8 cellular contexts compared by ENCODE assay signal in the genomic region with DNA sequence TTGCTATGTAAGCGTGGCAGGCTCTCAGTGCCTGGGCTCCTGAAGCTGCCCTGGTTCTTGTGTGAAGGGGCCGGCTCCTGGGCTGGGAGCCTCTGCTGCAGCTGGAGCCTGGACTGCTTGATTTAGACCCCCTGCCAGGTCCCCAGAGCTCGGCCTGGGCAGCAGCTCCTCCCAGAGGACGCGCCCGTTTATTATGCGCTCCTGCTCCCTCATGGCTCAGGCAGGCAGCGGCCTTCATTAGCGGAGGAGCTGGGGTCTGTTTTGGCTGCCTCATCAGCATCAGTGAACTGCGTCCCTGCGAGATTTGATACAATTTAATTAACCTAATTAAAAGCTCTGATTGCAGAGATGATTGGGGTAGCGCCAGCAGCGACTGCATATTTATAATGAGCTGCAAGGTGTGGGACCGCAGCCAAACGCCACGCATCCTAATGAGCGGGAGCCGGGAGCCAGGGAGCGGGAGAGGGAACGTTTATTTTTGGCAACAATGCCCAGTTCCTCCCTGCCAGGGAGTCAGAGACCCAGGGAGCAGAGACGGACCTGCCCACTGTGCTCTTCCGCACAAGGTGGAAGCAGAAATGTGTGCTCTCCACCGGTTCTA. TPM values are rescaled to one million over a fixed set of nuclear protein-coding genes. Genes with fewer than 3 reads are reported as not detected.
DNase-seq lines count a peak whose midpoint lies in the region; ATAC-seq and TF ChIP-seq lines count a peak whose summit lies in the region.

No MANE protein-coding gene starts in this region.

- H3K9me3 ChIP-seq in left ventricle myocardium inferior (replicated peaks) = no peaks in the 10 kb centered on the region
- no peaks in the 10 kb centered on the region for H3K9me3 ChIP-seq in suprapubic skin

- H3K36me3 ChIP-seq in left ventricle myocardium inferior (peaks cover 21% of the 10 kb centered on the region), suprapubic skin (peaks cover 14% of the 10 kb centered on the region)

- no peak for DNase-seq in activated T-cell treated with anti-CD3 and anti-CD28 coated beads, Interleukin-2, amount 50 U/mL, for 4 hours
- no peak for DNase-seq in activated T-cell treated with anti-CD3 and anti-CD28 coated beads, Interleukin-2, amount 50 U/mL, for 1 hour
- peak; percentile 77 for DNase-seq in SK-N-DZ (ENCODE audit: low spot score)
- DNase-seq in left ventricle myocardium inferior = no peak
- no peak for DNase-seq in suprapubic skin (ENCODE audit: low spot score in 2 of 2)
- DNase-seq in HuH-7.5 (ENCODE audit: low spot score) = no peak
- no peak for DNase-seq in NCI-H226

- H3K4me1 ChIP-seq in left ventricle myocardium inferior (peaks cover 34% of the 10 kb centered on the region), suprapubic skin (peaks cover 64% of the 10 kb centered on the region)

- peak overlapping the region; percentile 79 for H3K27ac ChIP-seq in left ventricle myocardium inferior (replicated peaks)
- peak overlapping the region; percentile 40 for H3K27ac ChIP-seq in suprapubic skin

- no peak for TF ChIP-seq EP300 in suprapubic skin (IDR thresholded peaks at IDR 0.05)

- intact Hi-C loops in left ventricle myocardium inferior (cut with micrococcal nuclease) = no loop called here

- H3K4me3 ChIP-seq in left ventricle myocardium inferior (peak overlapping the region; percentile 29), suprapubic skin (no peak overlapping the region)

- H3K4me3 Mint-ChIP-seq in activated T-cell treated with anti-CD3 and anti-CD28 coated beads, Interleukin-2, amount 50 U/mL, for 4 hours = peak overlapping the region; percentile 64

- 25% methylated on average over 16 of the region's 23 CpGs for WGBS in suprapubic skin

- H3K27me3 Mint-ChIP-seq in activated T-cell treated with anti-CD3 and anti-CD28 coated beads, Interleukin-2, amount 50 U/mL, for 4 hours (ENCODE audit: low read depth) = peaks cover 2% of the 10 kb centered on the region

- peaks cover 52% of the 10 kb centered on the region for H3K4me1 Mint-ChIP-seq in activated T-cell treated with anti-CD3 and anti-CD28 coated beads, Interleukin-2, amount 50 U/mL, for 4 hours (ENCODE audit: low read depth)

- H3K36me3 Mint-ChIP-seq in activated T-cell treated with anti-CD3 and anti-CD28 coated beads, Interleukin-2, amount 50 U/mL, for 4 hours (ENCODE audit: insufficient read depth) = peaks cover 9% of the 10 kb centered on the region

- no peaks in the 10 kb centered on the region for H3K9me3 Mint-ChIP-seq in activated T-cell treated with anti-CD3 and anti-CD28 coated beads, Interleukin-2, amount 50 U/mL, for 4 hours

- ATAC-seq in activated T-cell treated with anti-CD3 and anti-CD28 coated beads, Interleukin-2, amount 50 U/mL, for 4 hours = no peak
- ATAC-seq in GM19328 (IDR thresholded peaks at IDR 0.05; ENCODE audit: unreplicated experiment) = no peak

- TF ChIP-seq CTCF in left ventricle myocardium inferior (IDR thresholded peaks at IDR 0.05; ENCODE audit: borderline replicate concordance) (no peak), suprapubic skin (IDR thresholded peaks at IDR 0.05) (no peak)

- no peaks in the 10 kb centered on the region for H3K27me3 ChIP-seq in left ventricle myocardium inferior (ENCODE audit: low read depth)
- no peaks in the 10 kb centered on the region for H3K27me3 ChIP-seq in suprapubic skin

- TF ChIP-seq POLR2A in suprapubic skin (IDR thresholded peaks at IDR 0.05) = no peak

RNA-seq across cellular contexts. Expression of gene UTP11, which starts 16.6 kb away (rescaled TPM):
- total RNA-seq in activated T-cell treated with anti-CD3 and anti-CD28 coated beads, Interleukin-2, amount 50 U/mL, for 4 hours = 100 to 1,000 TPM; 103 to 105 (median 104) TPM
- polyA plus RNA-seq in SK-N-DZ (2014; cell fraction: cytosol; rRNA removed) = 95.0 and 95.5 TPM in 2 replicates
- polyA plus RNA-seq in SK-N-DZ (2014; cell fraction: nucleus; rRNA removed) = 36.9 and 51.2 TPM in 2 replicates
- 39.6 TPM for total RNA-seq in left ventricle myocardium inferior
- 10 to 100 TPM; 32.1 to 48.5 (median 39.5) TPM for total RNA-seq in suprapubic skin

RNA-seq across cellular contexts. Expression of gene POU3F1, which starts 17.4 kb away (rescaled TPM):
- total RNA-seq in activated T-cell treated with anti-CD3 and anti-CD28 coated beads, Interleukin-2, amount 50 U/mL, for 4 hours = 1 to 10 TPM in 2 of 3 donors, under 1 TPM in 1; 0.91 to 1.3 (median 1.0) TPM
- 0.96 and 1.3 TPM in 2 replicates for polyA plus RNA-seq in SK-N-DZ (2014; cell fraction: cytosol; rRNA removed)
- polyA plus RNA-seq in SK-N-DZ (2014; cell fraction: nucleus; rRNA removed) = 0.52 and 0.62 TPM in 2 replicates
- 0.11 TPM for total RNA-seq in left ventricle myocardium inferior
- total RNA-seq in suprapubic skin = 10 to 100 TPM in 3 of 4 donors, 1 to 10 TPM in 1; 8.8 to 28.5 (median 13.5) TPM

RNA-seq across cellular contexts. Expression of gene FHL3, which starts 23.9 kb away (rescaled TPM):
- total RNA-seq in activated T-cell treated with anti-CD3 and anti-CD28 coated beads, Interleukin-2, amount 50 U/mL, for 4 hours = 10 to 100 TPM; 15.9 to 33.8 (median 26.9) TPM
- 8.5 and 9.1 TPM in 2 replicates for polyA plus RNA-seq in SK-N-DZ (2014; cell fraction: cytosol; rRNA removed)
- 8.7 and 10.1 TPM in 2 replicates for polyA plus RNA-seq in SK-N-DZ (2014; cell fraction: nucleus; rRNA removed)
- total RNA-seq in left ventricle myocardium inferior (15.8 TPM), suprapubic skin (10 to 100 TPM; 19.1 to 46.4 (median 35.1) TPM)

RNA-seq across cellular contexts. Expression of gene SF3A3, which starts 39.4 kb away (rescaled TPM):
- total RNA-seq in activated T-cell treated with anti-CD3 and anti-CD28 coated beads, Interleukin-2, amount 50 U/mL, for 4 hours = 100 to 1,000 TPM; 130 to 133 (median 130) TPM
- 104 and 138 TPM in 2 replicates for polyA plus RNA-seq in SK-N-DZ (2014; cell fraction: cytosol; rRNA removed)
- 89.0 and 153 TPM in 2 replicates for polyA plus RNA-seq in SK-N-DZ (2014; cell fraction: nucleus; rRNA removed)
- total RNA-seq in left ventricle myocardium inferior (29.5 TPM), suprapubic skin (10 to 100 TPM; 36.9 to 68.4 (median 43.6) TPM)
